1 cellular context compared by ENCODE assay signal in genomic region chr2:187510419-187511355, GRCh38.
TF ChIP-seq lines count a peak whose summit lies in the region.
"Not testable (repeated sequence)": the region's sequence is repeated elsewhere in the genome, so short reads cannot be mapped to it uniquely, and the experiment has no call there.

No MANE protein-coding gene starts in this region.

TF ChIP-seq in HepG2, 621 proteins besides CTCF, POLR2A, EP300 and RAD21 (continued from another document and continues in another):
- TF ChIP-seq ZNF512B (CRISPR knock-in tag; IDR thresholded peaks at IDR 0.05; ENCODE audit: borderline replicate concordance) (peak; percentile 53; the same call in 1 of the 2 replicates), ATF4 (CRISPR knock-in tag; IDR thresholded peaks at IDR 0.05) (0 out of 4 replicates have a peak, but pooled peaks of 1 of the 2 experiments have one; percentile 35), ARID5B (CRISPR knock-in tag; IDR thresholded peaks at IDR 0.05) (peak; percentile 88), CENPT (CRISPR knock-in tag; IDR thresholded peaks at IDR 0.05; ENCODE audit: low read depth) (0 out of 2 replicates have a peak, but pooled peaks have one; percentile 43), POGZ (CRISPR knock-in tag; IDR thresholded peaks at IDR 0.05) (peak; percentile 73), SALL2 (CRISPR knock-in tag; IDR thresholded peaks at IDR 0.05) (0 out of 2 replicates have a peak, but pooled peaks have one; percentile 17), NR2F1 (CRISPR knock-in tag; IDR thresholded peaks at IDR 0.05) (peak; percentile 68 to 80), ZNF687 (CRISPR knock-in tag; IDR thresholded peaks at IDR 0.05) (peak; percentile 96), MEIS1 (CRISPR knock-in tag; IDR thresholded peaks at IDR 0.05; ENCODE audit: borderline replicate concordance) (peak; percentile 51; the same call in 1 of the 2 replicates), E2F2 (CRISPR knock-in tag; IDR thresholded peaks at IDR 0.05; ENCODE audit: borderline replicate concordance) (0 out of 2 replicates have a peak, but pooled peaks have one; percentile 22), NR2F2 (IDR thresholded peaks at IDR 0.05; ENCODE audit: borderline replicate concordance, low read depth) (peak; percentile 57; the same call in 1 of the 2 replicates), CEBPG (CRISPR knock-in tag; IDR thresholded peaks at IDR 0.05) (peak; percentile 87), ZNF709 (CRISPR knock-in tag; IDR thresholded peaks at IDR 0.05) (0 out of 2 replicates have a peak, but pooled peaks have one; percentile 27), XBP1 (CRISPR knock-in tag; IDR thresholded peaks at IDR 0.05) (0 out of 2 replicates have a peak, but pooled peaks have one; percentile 54), SMAD9 (CRISPR knock-in tag; IDR thresholded peaks at IDR 0.05) (0 out of 2 replicates have a peak, but pooled peaks have one; percentile 47), ZNF710 (CRISPR knock-in tag; IDR thresholded peaks at IDR 0.05; ENCODE audit: borderline replicate concordance) (peak; percentile 75; the same call in 1 of the 2 replicates), PPARG (CRISPR knock-in tag; conservative IDR thresholded peaks at IDR 0.05) (peak; percentile 94), TFE3 (CRISPR knock-in tag; IDR thresholded peaks at IDR 0.05) (peak; percentile 61; the same call in 1 of the 2 replicates), KIAA2018 (CRISPR knock-in tag; IDR thresholded peaks at IDR 0.05; ENCODE audit: borderline replicate concordance) (0 out of 2 replicates have a peak, but pooled peaks have one; percentile 51), ZNF350 (CRISPR knock-in tag; IDR thresholded peaks at IDR 0.05; ENCODE audit: borderline replicate concordance, low read depth) (0 out of 2 replicates have a peak, but pooled peaks have one; percentile 55), TCF12 (CRISPR knock-in tag; IDR thresholded peaks at IDR 0.05) (peak; percentile 88), KMT2A (CRISPR knock-in tag; IDR thresholded peaks at IDR 0.05) (0 out of 2 replicates have a peak, but pooled peaks have one; percentile 27), RXRA (CRISPR knock-in tag; IDR thresholded peaks at IDR 0.05) (peak; percentile 80; the same call in 1 of the 2 replicates), ZNF556 (CRISPR knock-in tag; IDR thresholded peaks at IDR 0.05; ENCODE audit: borderline replicate concordance) (peak; percentile 66)
- not testable (repeated sequence) for TF ChIP-seq TCF12 (IDR thresholded peaks at IDR 0.05)
